8 cellular contexts compared by ENCODE assay signal in the genomic region with DNA sequence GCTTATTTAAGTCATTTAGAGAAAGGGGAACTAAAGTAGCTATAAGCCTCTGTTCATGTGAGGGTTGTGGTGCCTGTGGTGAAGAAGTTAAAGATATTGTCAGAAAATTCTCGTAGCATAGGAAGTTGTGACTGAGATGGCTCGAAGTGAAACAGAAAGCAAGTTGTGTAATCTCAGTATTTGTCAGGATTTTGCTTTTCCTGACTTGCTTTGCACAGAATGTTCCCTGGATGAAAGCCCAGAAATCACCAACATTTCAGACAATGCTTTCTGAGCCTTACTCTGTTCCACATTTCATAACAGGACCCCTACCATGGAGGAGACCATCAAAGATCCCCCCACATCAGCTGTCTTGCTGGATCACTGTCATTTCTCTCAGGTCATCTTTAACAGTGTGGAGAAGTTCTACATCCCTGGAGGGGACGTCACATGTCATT. TPM values are rescaled to one million over a fixed set of nuclear protein-coding genes. Genes with fewer than 3 reads are reported as not detected.
A peak's percentile ranks its signal among the peaks of the same experiment; 100 is the strongest.
DNase-seq lines count a peak whose midpoint lies in the region; ATAC-seq, FAIRE-seq and TF ChIP-seq lines count a peak whose summit lies in the region.

No MANE protein-coding gene starts in this region.

- no peaks in the 10 kb centered on the region for H3K9me2 ChIP-seq in DOHH2 (replicated peaks; ENCODE audit: control insufficient read depth, low read length)

- WGBS in smooth muscle cell (ENCODE audit: low lambda C conversion rate), result 43% methylated on average over 3 of the region's 3 CpGs

- H3K9me3 Mint-ChIP-seq in activated naive CD4-positive, alpha-beta T cell treated with anti-CD3 and anti-CD28 coated beads, Interleukin-2, amount 50 U/mL, for 72 hours, result no peaks in the 10 kb centered on the region

- H3K79me2 ChIP-seq in DOHH2 (ENCODE audit: control insufficient read depth, low read length) (no peaks in the 10 kb centered on the region), smooth muscle cell (ENCODE audit: low read depth) (peaks cover 24% of the 10 kb centered on the region)

- no peak for TF ChIP-seq CTCF in DOHH2 (IDR thresholded peaks at IDR 0.05; ENCODE audit: low read depth, low read length, poor library complexity, severe bottlenecking)
- no peak for TF ChIP-seq CTCF in GM20000 (IDR thresholded peaks at IDR 0.05; ENCODE audit: extremely low read depth, missing control alignments)
- TF ChIP-seq CTCF in left ventricle myocardium inferior (IDR thresholded peaks at IDR 0.05; ENCODE audit: borderline replicate concordance), result no peak
- no peak for TF ChIP-seq CTCF in smooth muscle cell (IDR thresholded peaks at IDR 0.05; ENCODE audit: borderline replicate concordance, insufficient read depth, poor library complexity, severe bottlenecking)

- H3K9ac ChIP-seq in smooth muscle cell (ENCODE audit: low read depth), result no peak overlapping the region

- H3K4me3 ChIP-seq in DOHH2 (ENCODE audit: low read length), result peak overlapping the region; percentile 24; the same call in 1 of the 2 replicates
- peak overlapping the region; percentile 58 for H3K4me3 ChIP-seq in left ventricle myocardium inferior
- H3K4me3 ChIP-seq in smooth muscle cell, result peak overlapping the region; percentile 29

- H3K36me3 ChIP-seq in DOHH2 (ENCODE audit: control insufficient read depth, low read length) (no peaks in the 10 kb centered on the region), left ventricle myocardium inferior (peaks cover 41% of the 10 kb centered on the region), smooth muscle cell (ENCODE audit: low read depth) (peaks cover 6% of the 10 kb centered on the region)

- H3K27me3 ChIP-seq in DOHH2 (ENCODE audit: control insufficient read depth, low read length), result no peaks in the 10 kb centered on the region
- H3K27me3 ChIP-seq in left ventricle myocardium inferior (ENCODE audit: low read depth), result no peaks in the 10 kb centered on the region
- H3K27me3 ChIP-seq in smooth muscle cell (ENCODE audit: low read depth), result no peaks in the 10 kb centered on the region

- intact Hi-C loops in left ventricle myocardium inferior (cut with micrococcal nuclease), result no loop called here

- H4K20me1 ChIP-seq in DOHH2 (ENCODE audit: control insufficient read depth, insufficient read depth, low read depth, low read length) (no peaks in the 10 kb centered on the region), smooth muscle cell (ENCODE audit: low read depth) (peaks cover 58% of the 10 kb centered on the region)

- no peak overlapping the region for H2AFZ ChIP-seq in smooth muscle cell (ENCODE audit: low read depth)

- H3K4me2 ChIP-seq in DOHH2 (ENCODE audit: low read length), result peak overlapping the region; percentile 40
- peak overlapping the region; percentile 74 for H3K4me2 ChIP-seq in smooth muscle cell

- H3F3A ChIP-seq in DOHH2 (ENCODE audit: control insufficient read depth, insufficient read depth) (no peaks in the 10 kb centered on the region), smooth muscle cell (ENCODE audit: low read depth) (no peaks in the 10 kb centered on the region)

- H3K27ac Mint-ChIP-seq in activated naive CD4-positive, alpha-beta T cell treated with anti-CD3 and anti-CD28 coated beads, Interleukin-2, amount 50 U/mL, for 72 hours, result peak overlapping the region in 1 of 2 donors; percentile 68

- H3K4me1 ChIP-seq in DOHH2 (ENCODE audit: control insufficient read depth, low read length) (peaks cover 10% of the 10 kb centered on the region), left ventricle myocardium inferior (peaks cover 93% of the 10 kb centered on the region), smooth muscle cell (ENCODE audit: low read depth) (peaks cover 6% of the 10 kb centered on the region)

- DNase-seq in GM20000 (ENCODE audit: low spot score) (peak; percentile 68), HTR-8/SVneo (ENCODE audit: insufficient read length, low spot score) (peak; percentile 48), left ventricle myocardium inferior (no peak), smooth muscle cell (lab: John Stamatoyannopoulos, UW; ENCODE audit: unreplicated experiment) (no peak), ecto neural progenitor cell (ENCODE audit: low spot score) (no peak), DMS53 treated with DMSO at 0.1 percent for 48 hours (lab: John Stamatoyannopoulos, UW; ENCODE audit: unreplicated experiment) (no peak)
- peak in 1 of 2 donors; percentile 29 for DNase-seq in activated naive CD4-positive, alpha-beta T cell treated with anti-CD3 and anti-CD28 coated beads, Interleukin-2, amount 50 U/mL, for 72 hours (ENCODE audit: low spot score in 2 of 2)

- H3K36me3 Mint-ChIP-seq in activated naive CD4-positive, alpha-beta T cell treated with anti-CD3 and anti-CD28 coated beads, Interleukin-2, amount 50 U/mL, for 72 hours, result peaks cover 8 to 9% of the 10 kb centered on the region in 2 donors

- peak; percentile 95 to 97 for ATAC-seq in activated naive CD4-positive, alpha-beta T cell treated with anti-CD3 and anti-CD28 coated beads, Interleukin-2, amount 50 U/mL, for 72 hours

- peak; percentile 49 for FAIRE-seq in HTR-8/SVneo (lab: Jason Lieb, UNC)

- H3K9me3 ChIP-seq in DOHH2 (ENCODE audit: control insufficient read depth, insufficient read depth, low read length) (no peaks in the 10 kb centered on the region), left ventricle myocardium inferior (replicated peaks) (no peaks in the 10 kb centered on the region), smooth muscle cell (replicated peaks; ENCODE audit: low read depth) (no peaks in the 10 kb centered on the region)

- H3K27ac ChIP-seq in DOHH2 (ENCODE audit: low read depth, low read length), result no peak overlapping the region
- peak overlapping the region; percentile 99 for H3K27ac ChIP-seq in left ventricle myocardium inferior (replicated peaks)
- peak overlapping the region; percentile 48 for H3K27ac ChIP-seq in smooth muscle cell (ENCODE audit: low read depth)

RNA-seq across cellular contexts. Expression of a gene that starts 10.6 kb away (rescaled TPM):
- total RNA-seq in activated naive CD4-positive, alpha-beta T cell treated with anti-CD3 and anti-CD28 coated beads, Interleukin-2, amount 50 U/mL, for 72 hours, result 100 to 1,000 TPM in 1 of 2 donors, 10 to 100 TPM in 1; 63.6 to 123 TPM
- total RNA-seq in left ventricle myocardium inferior (312 TPM), smooth muscle cell (37.8 and 52.5 TPM in 2 replicates)
- 50.6 and 55.7 TPM in 2 replicates for polyA plus RNA-seq in smooth muscle cell

RNA-seq across cellular contexts. Expression of a gene that starts 24.4 kb away (rescaled TPM):
- total RNA-seq in activated naive CD4-positive, alpha-beta T cell treated with anti-CD3 and anti-CD28 coated beads, Interleukin-2, amount 50 U/mL, for 72 hours, result not detected
- not detected for total RNA-seq in left ventricle myocardium inferior
- 0.27 TPM in 1 of 2 replicates, not detected in the other for total RNA-seq in smooth muscle cell
- polyA plus RNA-seq in smooth muscle cell, result 0.41 TPM in 1 of 2 replicates, not detected in the other

RNA-seq across cellular contexts. Expression of a gene that starts 51.2 kb away (rescaled TPM):
- total RNA-seq in activated naive CD4-positive, alpha-beta T cell treated with anti-CD3 and anti-CD28 coated beads, Interleukin-2, amount 50 U/mL, for 72 hours, result 100 to 1,000 TPM; 128 to 137 TPM
- total RNA-seq in left ventricle myocardium inferior, result 466 TPM
- 119 and 131 TPM in 2 replicates for total RNA-seq in smooth muscle cell
- 229 and 232 TPM in 2 replicates for polyA plus RNA-seq in smooth muscle cell

Comparison
In these comparisons a context has a peak if more than half of its experiments do, and no peak if none do; other contexts are left out.
1. DNase-seq: peak in GM20000 (single experiment) and HTR-8/SVneo (single experiment); none in left ventricle myocardium inferior (single experiment), smooth muscle cell (single experiment), ecto neural progenitor cell (single experiment) and DMS53 treated with DMSO at 0.1 percent for 48 hours (single experiment).
2. Peak in every context shown above with its lines, with median percentiles within 50 percentile points of each other: H3K4me3 ChIP-seq.